In the genomic region with DNA sequence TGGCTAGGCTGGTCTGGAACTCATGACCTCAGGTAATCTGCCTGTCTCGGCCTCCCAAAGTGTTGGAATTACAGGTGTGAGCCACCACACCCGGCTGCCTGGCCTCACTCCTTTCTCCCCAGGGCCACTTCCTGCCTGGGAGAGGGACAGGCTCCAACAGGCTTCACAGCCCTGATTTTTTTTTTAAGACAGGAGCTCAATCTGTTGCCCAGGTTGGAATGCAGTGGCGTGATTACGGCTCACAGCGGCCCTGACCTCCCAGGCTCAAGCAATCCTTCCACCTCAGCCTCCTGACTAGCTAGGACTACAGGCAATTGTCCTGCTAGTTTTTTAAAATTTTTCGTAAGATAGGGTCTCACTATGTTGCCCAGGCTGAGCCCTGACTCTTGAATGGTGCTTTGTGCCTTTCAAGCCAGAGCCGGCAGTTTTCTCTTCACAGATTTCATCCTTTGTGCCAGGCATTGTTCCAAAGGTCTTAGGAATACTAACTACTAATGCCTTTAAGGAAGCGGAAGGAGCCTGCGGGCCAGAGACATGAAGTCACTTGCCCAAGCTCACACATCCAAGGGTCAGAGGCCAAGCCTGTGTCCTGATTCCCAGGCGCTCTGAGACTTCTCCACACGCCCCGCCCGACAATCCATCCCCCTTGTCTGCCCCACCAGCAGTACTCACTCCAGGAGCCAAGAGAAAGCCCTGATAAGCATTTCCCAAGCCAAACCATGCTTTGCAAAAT, we compare ENCODE assay signal across 10 cellular contexts. TPM values are rescaled to one million over a fixed set of nuclear protein-coding genes. Genes with fewer than 3 reads are reported as not detected.
DNase-seq lines count a peak whose midpoint lies in the region; ATAC-seq and TF ChIP-seq lines count a peak whose summit lies in the region.
"Had no signal": no experiment of that assay in that cellular context is flagged by ENCODE, and none has a peak within 500 bp of the region (broad histone marks: within the 10 kb centered on the region; RNA-seq: fewer than 3 reads in every experiment).

No MANE protein-coding gene starts in this region.

- H3K9me3 ChIP-seq in liver (ENCODE audit: control insufficient read depth in 4 of 4, low read length in 3 of 4) (no peaks in the 10 kb centered on the region), thyroid gland (no peaks in the 10 kb centered on the region)

- H3K4me3 ChIP-seq in liver (ENCODE audit: low read depth in 1 of 3, low read length in 3 of 3): no peak overlapping the region
- H3K4me3 ChIP-seq in thyroid gland (replicated peaks in 1 of 3): no peak overlapping the region

- TF ChIP-seq RAD21 in liver (IDR thresholded peaks at IDR 0.05): peak in 1 of 2 donors; percentile 12

- H3K9ac ChIP-seq in liver (ENCODE audit: low read depth in 1 of 2, low read length in 2 of 2): no peak overlapping the region

- peak overlapping the region; percentile 52 for H3K27ac Mint-ChIP-seq in endothelial cell (ENCODE audit: unreplicated experiment)

- WGBS in liver: 87% methylated on average over 13 of the region's 13 CpGs
- 87 to 88% methylated on average over 9 to 13 of the region's 13 CpGs for WGBS in thyroid gland, 2 donors

- H3K27me3 ChIP-seq in liver (ENCODE audit: control insufficient read depth in 4 of 4, insufficient read depth in 4 of 4, low read length in 3 of 4): no peaks in the 10 kb centered on the region
- H3K27me3 ChIP-seq in thyroid gland: no peaks in the 10 kb centered on the region

- no peaks in the 10 kb centered on the region for H3K36me3 Mint-ChIP-seq in endothelial cell (ENCODE audit: low read depth, unreplicated experiment)

- H3K27me3 Mint-ChIP-seq in endothelial cell (ENCODE audit: unreplicated experiment): peaks cover 7% of the 10 kb centered on the region

- H3K27ac ChIP-seq in liver (ENCODE audit: low read depth in 1 of 2, low read length in 2 of 2) (peak overlapping the region in 1 of 2 donors; percentile 37), thyroid gland (peak overlapping the region in 1 of 3 donors; percentile 30)

- ATAC-seq in HG03378 (IDR thresholded peaks at IDR 0.05; ENCODE audit: unreplicated experiment): no peak

- H3K4me1 ChIP-seq in liver (ENCODE audit: control insufficient read depth in 4 of 4, insufficient read depth in 4 of 4, low read length in 3 of 4): peaks cover 0 to 6% (median 2%) of the 10 kb centered on the region in 4 donors
- H3K4me1 ChIP-seq in thyroid gland: peaks cover 2 to 4% of the 10 kb centered on the region in 2 donors

- H3K4me1 Mint-ChIP-seq in endothelial cell (ENCODE audit: unreplicated experiment): peaks cover 38% of the 10 kb centered on the region

- H3K36me3 ChIP-seq in liver (ENCODE audit: control insufficient read depth in 4 of 4, insufficient read depth in 3 of 4, low read depth in 1 of 4, low read length in 3 of 4) (no peaks in the 10 kb centered on the region), thyroid gland (no peaks in the 10 kb centered on the region)

- intact Hi-C loops in thyroid gland (cut with DNase I): no loop called here

- DNase-seq in NCI-H226 (peak; percentile 87), endothelial cell (ENCODE audit: low spot score) (no peak), thyroid gland (peak; percentile 21 to 25), NCI-H2081 (lab: John Stamatoyannopoulos, UW) (no peak)
- no peak for DNase-seq in activated effector memory CD4-positive, alpha-beta T cell treated with Interleukin-2 at 50 U/mL for 16 hours
- DNase-seq: stimulated activated CD4-positive, alpha-beta T cell treated with anti-CD3 and anti-CD28 coated beads, Interleukin-12 subunit alpha, Interleukin-12 subunit beta, amount 100 ng/mL, for 4 hours had no signal

- no peak for TF ChIP-seq POLR2A in thyroid gland (IDR thresholded peaks at IDR 0.05)

- H3K4me3 Mint-ChIP-seq in endothelial cell (ENCODE audit: unreplicated experiment): no peak overlapping the region

- TF ChIP-seq CTCF in endothelial cell (IDR thresholded peaks at IDR 0.05; ENCODE audit: unreplicated experiment): no peak
- TF ChIP-seq CTCF in liver (IDR thresholded peaks at IDR 0.05; ENCODE audit: low read depth, low read length, missing input control): no peak
- TF ChIP-seq CTCF in thyroid gland (IDR thresholded peaks at IDR 0.05): no peak

- no peaks in the 10 kb centered on the region for H3K9me3 Mint-ChIP-seq in endothelial cell (ENCODE audit: unreplicated experiment)

TF ChIP-seq in liver, 16 proteins besides CTCF, POLR2A, EP300 and RAD21:
- TF ChIP-seq HNF4G (IDR thresholded peaks at IDR 0.05) (no peak), NR2F2 (IDR thresholded peaks at IDR 0.05) (peak; percentile 96), SP1 (IDR thresholded peaks at IDR 0.05) (peak; percentile 24)

RNA-seq across cellular contexts. Expression of a gene that starts 19.2 kb away (rescaled TPM):
- 2.3 TPM for total RNA-seq in endothelial cell (ENCODE audit: unreplicated experiment)
- under 1 TPM; 0.08 to 0.19 TPM for total RNA-seq in liver
- polyA plus RNA-seq in liver: under 1 TPM in 1 of 2 donors, not detected in 1; 0.09 TPM
- total RNA-seq in thyroid gland: 1 to 10 TPM in 1 of 4 donors, under 1 TPM in 1, not detected in 2; 0.22 to 1.7 TPM
- total RNA-seq: T-helper 2 cell treated with Interferon-gamma antibody and Interleukin-4, amounts not matched to agents 100 ng/mL and 5 ng/mL, for 36 hours had no signal

RNA-seq across cellular contexts. Expression of a gene that starts 38.9 kb away (rescaled TPM):
- total RNA-seq in endothelial cell (ENCODE audit: unreplicated experiment): 11.2 TPM
- not detected for total RNA-seq in liver
- polyA plus RNA-seq in liver: under 1 TPM in 1 of 2 donors, not detected in 1; 0.14 TPM
- total RNA-seq in thyroid gland: not detected
- total RNA-seq: T-helper 2 cell treated with Interferon-gamma antibody and Interleukin-4, amounts not matched to agents 100 ng/mL and 5 ng/mL, for 36 hours; temporal lobe had no signal

RNA-seq across cellular contexts. Expression of a gene that starts 45.5 kb away (rescaled TPM):
- 142 TPM for total RNA-seq in endothelial cell (ENCODE audit: unreplicated experiment)
- 10 to 100 TPM; 15.8 to 67.2 TPM for total RNA-seq in liver
- polyA plus RNA-seq in liver: 10 to 100 TPM; 15.1 to 17.5 TPM
- 10 to 100 TPM; 39.7 to 83.3 (median 55.8) TPM for total RNA-seq in thyroid gland

RNA-seq across cellular contexts. Expression of a gene that starts 50.5 kb away (rescaled TPM):
- 33.4 TPM for total RNA-seq in endothelial cell (ENCODE audit: unreplicated experiment)
- total RNA-seq in liver: 10 to 100 TPM; 53.8 to 64.9 TPM
- polyA plus RNA-seq in liver: 10 to 100 TPM in 1 of 2 donors, 1 to 10 TPM in 1; 9.6 to 21.4 TPM
- 10 to 100 TPM; 21.6 to 41.7 (median 29.3) TPM for total RNA-seq in thyroid gland

RNA-seq across cellular contexts. Expression of a gene that starts 50.6 kb away (rescaled TPM):
- total RNA-seq in endothelial cell (ENCODE audit: unreplicated experiment) (30.3 TPM), liver (10 to 100 TPM; 34.6 to 36.9 TPM), thyroid gland (10 to 100 TPM; 26.5 to 80.5 (median 31.1) TPM)
- 100 to 1,000 TPM in 1 of 2 donors, 10 to 100 TPM in 1; 44.9 to 118 TPM for polyA plus RNA-seq in liver

Comparison
In these comparisons a context has a peak if more than half of its experiments do, and no peak if none do; other contexts are left out.
1. DNase-seq: peak in NCI-H226 (single experiment) and thyroid gland (2 of 2); none in endothelial cell (single experiment), activated effector memory CD4-positive, alpha-beta T cell treated with Interleukin-2 at 50 U/mL for 16 hours (single experiment) and NCI-H2081 (0 of 2).